Comparison of ENCODE assay signal across 26 cellular contexts in genomic region chr4:173230077-173230476, GRCh38.
A peak's percentile ranks its signal among the peaks of the same experiment; 100 is the strongest.
DNase-seq lines count a peak whose midpoint lies in the region; ATAC-seq lines count a peak whose summit lies in the region.
"Had no signal": no experiment of that assay in that cellular context is flagged by ENCODE, and none has a peak within 500 bp of the region (broad histone marks: within the 10 kb centered on the region; RNA-seq: fewer than 3 reads in every experiment).

No MANE protein-coding gene starts in this region.

- H3K36me3 Mint-ChIP-seq in activated naive CD8-positive, alpha-beta T cell treated with anti-CD3 and anti-CD28 coated beads, Interleukin-2, amount 50 U/mL, for 24 hours (ENCODE audit: low read depth): no peaks in the 10 kb centered on the region
- H3K36me3 Mint-ChIP-seq: activated naive CD4-positive, alpha-beta T cell treated with anti-CD3 and anti-CD28 coated beads, Interleukin-2, amount 10 ng/mL, durations not matched to agents 7 days and 5 days; stimulated activated effector memory CD8-positive, alpha-beta T cell treated with anti-CD3 and anti-CD28 coated beads, Interleukin-12 subunit alpha, Interleukin-12 subunit beta, amount 100 ng/mL, for 72 hours had no signal

- H3K9me3 Mint-ChIP-seq in activated naive CD8-positive, alpha-beta T cell treated with anti-CD3 and anti-CD28 coated beads, Interleukin-2, amount 50 U/mL, for 24 hours: no peaks in the 10 kb centered on the region
- H3K9me3 Mint-ChIP-seq: activated naive CD4-positive, alpha-beta T cell treated with anti-CD3 and anti-CD28 coated beads, Interleukin-2, amount 10 ng/mL, durations not matched to agents 7 days and 5 days; activated T-cell treated with anti-CD3 and anti-CD28 coated beads, Interleukin-2, amount 50 U/mL, for 72 hours; CD4-positive, alpha-beta memory T cell; H9; stimulated activated effector memory CD8-positive, alpha-beta T cell treated with anti-CD3 and anti-CD28 coated beads, Interleukin-12 subunit alpha, Interleukin-12 subunit beta, amount 100 ng/mL, for 72 hours; T-helper 1 cell treated with Interleukin-12 subunit alpha and Interleukin-12 subunit beta and Interleukin-4 antibody, amounts not matched to agents 30 μg/mL and 1 μg/mL, for 36 hours had no signal

- peak overlapping the region; percentile 17; the same call in 1 of the 2 replicates for H3K4me2 ChIP-seq in BLaER1

- peaks cover 15% of the 10 kb centered on the region for H3K4me1 ChIP-seq in BLaER1
- H3K4me1 ChIP-seq: ascending aorta, psoas muscle, SJCRH30 had no signal

- H3K4me3 Mint-ChIP-seq in activated naive CD8-positive, alpha-beta T cell treated with anti-CD3 and anti-CD28 coated beads, Interleukin-2, amount 50 U/mL, for 24 hours: no peak overlapping the region
- H3K4me3 Mint-ChIP-seq: activated CD4-positive, alpha-beta T cell treated with anti-CD3 and anti-CD28 coated beads for 36 hours; activated naive CD4-positive, alpha-beta T cell treated with anti-CD3 and anti-CD28 coated beads, Interleukin-2, amount 10 ng/mL, durations not matched to agents 7 days and 5 days; activated T-cell treated with anti-CD3 and anti-CD28 coated beads, Interleukin-2, amount 50 U/mL, for 72 hours; CD4-positive, alpha-beta memory T cell; H9; stimulated activated effector memory CD8-positive, alpha-beta T cell treated with anti-CD3 and anti-CD28 coated beads, Interleukin-12 subunit alpha, Interleukin-12 subunit beta, amount 100 ng/mL, for 72 hours; T-helper 1 cell treated with Interleukin-12 subunit alpha and Interleukin-12 subunit beta and Interleukin-4 antibody, amounts not matched to agents 30 μg/mL and 1 μg/mL, for 36 hours had no signal

- no peak overlapping the region for H3K27ac ChIP-seq in BLaER1
- H3K27ac ChIP-seq: ascending aorta, psoas muscle, SJCRH30 had no signal

- peaks cover 100% of the 10 kb centered on the region for H4K20me1 ChIP-seq in BLaER1

- ATAC-seq in GM21529 (IDR thresholded peaks at IDR 0.05; ENCODE audit: unreplicated experiment) (peak; percentile 59), HG03457 (IDR thresholded peaks at IDR 0.05; ENCODE audit: unreplicated experiment) (peak; percentile 57), GM21576 (IDR thresholded peaks at IDR 0.05; ENCODE audit: unreplicated experiment) (no peak)
- no peak for ATAC-seq in activated naive CD8-positive, alpha-beta T cell treated with anti-CD3 and anti-CD28 coated beads, Interleukin-2, amount 50 U/mL, for 24 hours
- ATAC-seq: activated CD4-positive, alpha-beta T cell treated with anti-CD3 and anti-CD28 coated beads for 36 hours; activated T-cell treated with anti-CD3 and anti-CD28 coated beads, Interleukin-2, amount 50 U/mL, for 72 hours; psoas muscle; stimulated activated effector memory CD8-positive, alpha-beta T cell treated with anti-CD3 and anti-CD28 coated beads, Interleukin-12 subunit alpha, Interleukin-12 subunit beta, amount 100 ng/mL, for 72 hours had no signal

- H3K27me3 ChIP-seq in BLaER1: no peaks in the 10 kb centered on the region
- H3K27me3 ChIP-seq: ascending aorta, SJCRH30 had no signal

- peaks cover 7% of the 10 kb centered on the region for H3K4me1 Mint-ChIP-seq in activated naive CD8-positive, alpha-beta T cell treated with anti-CD3 and anti-CD28 coated beads, Interleukin-2, amount 50 U/mL, for 24 hours
- H3K4me1 Mint-ChIP-seq: activated naive CD4-positive, alpha-beta T cell treated with anti-CD3 and anti-CD28 coated beads, Interleukin-2, amount 10 ng/mL, durations not matched to agents 7 days and 5 days; stimulated activated effector memory CD8-positive, alpha-beta T cell treated with anti-CD3 and anti-CD28 coated beads, Interleukin-12 subunit alpha, Interleukin-12 subunit beta, amount 100 ng/mL, for 72 hours had no signal

- DNase-seq in NOMO-1 treated with dmso at 0.1 percent for 144 hours (lab: John Stamatoyannopoulos, UW; ENCODE audit: unreplicated experiment): peak; percentile 9
- no peak for DNase-seq in activated naive CD8-positive, alpha-beta T cell treated with anti-CD3 and anti-CD28 coated beads, Interleukin-2, amount 50 U/mL, for 24 hours
- no peak for DNase-seq in NCI-H2107 treated with DMSO at 0.1 percent for 48 hours (lab: John Stamatoyannopoulos, UW; ENCODE audit: unreplicated experiment)
- DNase-seq in OCI-M2 (lab: John Stamatoyannopoulos, UW; ENCODE audit: unreplicated experiment): no peak
- DNase-seq: activated CD4-positive, alpha-beta T cell treated with anti-CD3 and anti-CD28 coated beads for 36 hours; activated naive CD4-positive, alpha-beta T cell treated with anti-CD3 and anti-CD28 coated beads, Interleukin-2, amount 10 ng/mL, durations not matched to agents 7 days and 5 days; activated T-cell treated with anti-CD3 and anti-CD28 coated beads, Interleukin-2, amount 50 U/mL, for 72 hours; caudate nucleus; CD4-positive, alpha-beta memory T cell; glutamatergic neuron; H9; mesenchymal stem cell; NCI-H146; NCI-H2171 treated with DMSO at 0.1 percent for 48 hours; NCI-H526 treated with DMSO at 0.1 percent for 48 hours; OCI-M1; psoas muscle; SJCRH30; stimulated activated CD4-positive, alpha-beta T cell treated with anti-CD3 and anti-CD28 coated beads, Interleukin-1b, Interleukin-23, amount 100 ng/mL, for 48 hours had no signal

- peaks cover 46% of the 10 kb centered on the region for H3K36me3 ChIP-seq in BLaER1
- H3K36me3 ChIP-seq: ascending aorta, SJCRH30 had no signal

- peaks cover 21% of the 10 kb centered on the region; the same call in 1 of the 2 replicates for H3K9me3 ChIP-seq in BLaER1
- H3K9me3 ChIP-seq: ascending aorta, psoas muscle, SJCRH30 had no signal

- no peak overlapping the region for H3K9ac ChIP-seq in BLaER1

- no peak overlapping the region for H3K27ac Mint-ChIP-seq in activated naive CD8-positive, alpha-beta T cell treated with anti-CD3 and anti-CD28 coated beads, Interleukin-2, amount 50 U/mL, for 24 hours
- H3K27ac Mint-ChIP-seq: activated CD4-positive, alpha-beta T cell treated with anti-CD3 and anti-CD28 coated beads for 36 hours; activated naive CD4-positive, alpha-beta T cell treated with anti-CD3 and anti-CD28 coated beads, Interleukin-2, amount 10 ng/mL, durations not matched to agents 7 days and 5 days; activated T-cell treated with anti-CD3 and anti-CD28 coated beads, Interleukin-2, amount 50 U/mL, for 72 hours; CD4-positive, alpha-beta memory T cell; stimulated activated effector memory CD8-positive, alpha-beta T cell treated with anti-CD3 and anti-CD28 coated beads, Interleukin-12 subunit alpha, Interleukin-12 subunit beta, amount 100 ng/mL, for 72 hours; T-helper 1 cell treated with Interleukin-12 subunit alpha and Interleukin-12 subunit beta and Interleukin-4 antibody, amounts not matched to agents 30 μg/mL and 1 μg/mL, for 36 hours had no signal

- H3K27me3 Mint-ChIP-seq in activated naive CD8-positive, alpha-beta T cell treated with anti-CD3 and anti-CD28 coated beads, Interleukin-2, amount 50 U/mL, for 24 hours: no peaks in the 10 kb centered on the region
- H3K27me3 Mint-ChIP-seq: activated CD4-positive, alpha-beta T cell treated with anti-CD3 and anti-CD28 coated beads for 36 hours; activated naive CD4-positive, alpha-beta T cell treated with anti-CD3 and anti-CD28 coated beads, Interleukin-2, amount 10 ng/mL, durations not matched to agents 7 days and 5 days; CD4-positive, alpha-beta memory T cell had no signal

- no peak overlapping the region for H3K4me3 ChIP-seq in BLaER1
- H3K4me3 ChIP-seq: ascending aorta, psoas muscle, SJCRH30 had no signal

Comparison
In these comparisons a context has a peak if more than half of its experiments do, and no peak if none do; other contexts are left out.
1. ATAC-seq: peak in GM21529 (single experiment) and HG03457 (single experiment); none in activated naive CD8-positive, alpha-beta T cell treated with anti-CD3 and anti-CD28 coated beads, Interleukin-2, amount 50 U/mL, for 24 hours (single experiment) and GM21576 (single experiment).